1 cellular context compared by ENCODE assay signal in genomic region chrX:34629572-34629971, GRCh38.
TF ChIP-seq lines count a peak whose summit lies in the region.

No MANE protein-coding gene starts in this region.

TF ChIP-seq in H1, 55 proteins besides CTCF, POLR2A, EP300 and RAD21 (continued from another document):
- no peak for TF ChIP-seq SRF (IDR thresholded peaks at IDR 0.05; ENCODE audit: low read depth, low read length)
